In genomic region chr6:26195376-26195923, GRCh38 we compare ENCODE assay signal across 8 cellular contexts.
DNase-seq lines count a peak whose midpoint lies in the region; ATAC-seq and TF ChIP-seq lines count a peak whose summit lies in the region.

No MANE protein-coding gene starts in this region.

- H3K36me3 ChIP-seq in ACC112 (ENCODE audit: insufficient read depth, low read length) (peaks cover 8% of the 10 kb centered on the region; the same call in 1 of the 2 replicates), KOPT-K1 (ENCODE audit: insufficient read depth, low read length) (no peaks in the 10 kb centered on the region), heart right ventricle (no peaks in the 10 kb centered on the region), trophoblast cell (ENCODE audit: control insufficient read depth in 1 of 2, insufficient read depth in 2 of 2, low read length in 2 of 2) (no peaks in the 10 kb centered on the region)

- peak overlapping the region; percentile 93 to 98 for H3K27ac Mint-ChIP-seq in T-cell

- intact Hi-C loops in heart right ventricle (cut with DNase I) = loop anchor here in 5 of 10 donors (5.0 to 10.0 kb wide), 7 partner anchors 38 to 339 kb away; partner anchors contain the start of gene HMGN4 (in 1 of the 5)

- no peak for TF ChIP-seq CTCF in heart right ventricle (IDR thresholded peaks at IDR 0.05)

- 2 to 6% methylated on average over 23 of the region's 23 CpGs for WGBS in heart right ventricle, 2 donors
- WGBS in trophoblast cell (ENCODE audit: extremely low coverage, insufficient coverage, insufficient read length) = no CpG with 5 or more reads among the region's 23 CpGs

- H3K9me3 ChIP-seq in KOPT-K1 (ENCODE audit: insufficient read depth, low read length, poor library complexity, severe bottlenecking) = no peaks in the 10 kb centered on the region
- H3K9me3 ChIP-seq in heart right ventricle = no peaks in the 10 kb centered on the region
- no peaks in the 10 kb centered on the region for H3K9me3 ChIP-seq in trophoblast cell (ENCODE audit: insufficient read depth, low read depth, low read length)

- H3K9me3 Mint-ChIP-seq in T-cell = no peaks in the 10 kb centered on the region

- H3K27me3 Mint-ChIP-seq in T-cell = no peaks in the 10 kb centered on the region

- no peak overlapping the region for H2BK12ac ChIP-seq in trophoblast cell (ENCODE audit: low read length)

- H2BK5ac ChIP-seq in trophoblast cell (ENCODE audit: low read depth, low read length, poor library complexity) = peak overlapping the region; percentile 32

- peaks cover 32% of the 10 kb centered on the region for H3K79me2 ChIP-seq in ACC112 (ENCODE audit: control insufficient read depth, insufficient read depth, low read length, unreplicated experiment)
- peaks cover 8% of the 10 kb centered on the region for H3K79me2 ChIP-seq in trophoblast cell (ENCODE audit: control insufficient read depth, insufficient read depth, low read length, poor library complexity)

- CTCF ChIA-PET in T-cell (lab: Charles Lee) = interaction anchor here (0.6 to 6.4 kb wide), 11 partner anchors 10 to 98 kb away, joined by 3 to 73 read pairs (median 7); a partner anchor contains a TSS

- H3K27ac ChIP-seq in ACC112 (ENCODE audit: low read depth, low read length) (peak overlapping the region; percentile 81), KOPT-K1 (ENCODE audit: low read depth, low read length, poor library complexity, severe bottlenecking) (peak overlapping the region; percentile 93), heart right ventricle (peak overlapping the region; percentile 42 to 90 (median 81)), trophoblast cell (ENCODE audit: low read depth, low read length) (peak overlapping the region; percentile 60)

- H4K91ac ChIP-seq in trophoblast cell (ENCODE audit: low read depth, low read length) = peak overlapping the region; percentile 2

- H4K8ac ChIP-seq in trophoblast cell (ENCODE audit: low read depth, low read length) = peak overlapping the region; percentile 13

- H3K27me3 ChIP-seq in ACC112 (ENCODE audit: insufficient read depth, low read length) (no peaks in the 10 kb centered on the region), heart right ventricle (peaks cover 0 to 51% (median 0%) of the 10 kb centered on the region in 7 donors), trophoblast cell (ENCODE audit: insufficient read depth, low read length) (no peaks in the 10 kb centered on the region)

- peak overlapping the region; percentile 95 to 98 (median 97) for H3K4me3 Mint-ChIP-seq in T-cell

- DNase-seq in T-cell (peak; percentile 49 to 96 (median 89)), amygdala (lab: John Stamatoyannopoulos, UW) (peak in 55 of 56 donors; percentile 18 to 96 (median 82)), heart right ventricle (peak; percentile 85 to 93), trophoblast cell (peak; percentile 91)

- H3K4me1 Mint-ChIP-seq in T-cell = peaks cover 33 to 55% (median 42%) of the 10 kb centered on the region in 3 donors

- H3K79me1 ChIP-seq in trophoblast cell (ENCODE audit: low read length) = peaks cover 19% of the 10 kb centered on the region

- no peak overlapping the region for H2BK120ac ChIP-seq in trophoblast cell (ENCODE audit: insufficient read depth, low read length, poor library complexity)

- no peak overlapping the region for H3K4ac ChIP-seq in trophoblast cell (ENCODE audit: low read depth, low read length)

- H3K4me1 ChIP-seq in ACC112 (ENCODE audit: control insufficient read depth, insufficient read depth, low read length, unreplicated experiment) (no peaks in the 10 kb centered on the region), heart right ventricle (peaks cover 0 to 51% (median 28%) of the 10 kb centered on the region in 9 donors), trophoblast cell (ENCODE audit: control insufficient read depth in 1 of 2, insufficient read depth in 2 of 2, low read length in 2 of 2) (no peaks in the 10 kb centered on the region)

- no peak overlapping the region for H3K23ac ChIP-seq in trophoblast cell (ENCODE audit: low read length)

- POLR2A ChIA-PET in T-cell (lab: Charles Lee) = interaction anchor here (0.5 to 9.1 kb wide), 29 partner anchors 8 to 1698 kb away, joined by 3 to 526 read pairs (median 5); a partner anchor contains a TSS

- H3K14ac ChIP-seq in trophoblast cell (ENCODE audit: low read length) = no peak overlapping the region

- H3K4me3 ChIP-seq in ACC112 (ENCODE audit: low read depth, low read length) = peak overlapping the region; percentile 94
- H3K4me3 ChIP-seq in heart right ventricle = peak overlapping the region; percentile 32 to 75 (median 62)
- peak overlapping the region; percentile 58 for H3K4me3 ChIP-seq in trophoblast cell (ENCODE audit: low read depth, low read length)

- ATAC-seq in GM18870 (IDR thresholded peaks at IDR 0.05; ENCODE audit: unreplicated experiment) (peak; percentile 24), T-cell (replicated peaks in 1 of 4) (peak; percentile 32 to 56 (median 53)), heart right ventricle (peak; percentile 76 to 85 (median 79)), GM21526 (IDR thresholded peaks at IDR 0.05; ENCODE audit: low FRiP score, unreplicated experiment) (no peak)

- peak overlapping the region; percentile 10 for H3K9ac ChIP-seq in trophoblast cell (ENCODE audit: low read length)

- H2AFZ ChIP-seq in ACC112 (ENCODE audit: low read length, unreplicated experiment) (peak overlapping the region; percentile 52), trophoblast cell (ENCODE audit: insufficient read depth, low read length, poor library complexity) (no peak overlapping the region)

- H3K36me3 Mint-ChIP-seq in T-cell = no peaks in the 10 kb centered on the region

- peak overlapping the region; percentile 76 for H3K4me2 ChIP-seq in trophoblast cell (ENCODE audit: low read length)

- no peak overlapping the region for H3K18ac ChIP-seq in trophoblast cell (ENCODE audit: low read length)

- H2AK5ac ChIP-seq in trophoblast cell (ENCODE audit: low read length) = no peak overlapping the region

- no peak overlapping the region for H4K12ac ChIP-seq in trophoblast cell (ENCODE audit: low read depth, low read length)
